Comparison of ENCODE assay signal across 1 cellular context in the genomic region with DNA sequence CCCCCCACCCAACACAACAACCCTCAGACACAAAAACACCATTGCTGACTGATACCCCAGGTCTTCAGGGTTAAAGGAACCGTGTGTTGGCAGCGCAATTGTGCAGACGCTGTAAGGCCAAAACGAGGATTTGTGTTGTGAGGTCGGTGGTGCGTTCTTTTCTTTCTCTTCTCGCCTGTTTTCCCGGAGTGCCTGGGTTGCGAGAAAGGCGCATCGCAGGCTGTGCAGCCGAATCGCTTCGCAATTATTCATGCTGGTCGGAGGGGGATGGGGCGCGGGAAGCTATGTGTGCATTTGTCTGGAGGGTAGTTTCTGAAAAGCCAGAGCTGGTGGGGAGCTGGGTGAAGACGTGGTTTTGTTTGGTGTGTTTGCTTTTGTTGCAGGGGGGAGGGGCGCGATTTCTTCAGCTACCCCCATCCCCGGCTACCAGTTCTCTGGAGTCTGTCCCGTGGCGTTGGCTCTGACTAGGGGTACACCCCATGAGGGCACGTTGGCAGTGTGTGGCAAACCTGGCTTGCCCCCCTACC.
TF ChIP-seq lines count a peak whose summit lies in the region.

No MANE protein-coding gene starts in this region.

TF ChIP-seq in HepG2, 621 proteins besides CTCF, POLR2A, EP300 and RAD21 (continued from another document and continues in another):
- TF ChIP-seq, protein P1, sequence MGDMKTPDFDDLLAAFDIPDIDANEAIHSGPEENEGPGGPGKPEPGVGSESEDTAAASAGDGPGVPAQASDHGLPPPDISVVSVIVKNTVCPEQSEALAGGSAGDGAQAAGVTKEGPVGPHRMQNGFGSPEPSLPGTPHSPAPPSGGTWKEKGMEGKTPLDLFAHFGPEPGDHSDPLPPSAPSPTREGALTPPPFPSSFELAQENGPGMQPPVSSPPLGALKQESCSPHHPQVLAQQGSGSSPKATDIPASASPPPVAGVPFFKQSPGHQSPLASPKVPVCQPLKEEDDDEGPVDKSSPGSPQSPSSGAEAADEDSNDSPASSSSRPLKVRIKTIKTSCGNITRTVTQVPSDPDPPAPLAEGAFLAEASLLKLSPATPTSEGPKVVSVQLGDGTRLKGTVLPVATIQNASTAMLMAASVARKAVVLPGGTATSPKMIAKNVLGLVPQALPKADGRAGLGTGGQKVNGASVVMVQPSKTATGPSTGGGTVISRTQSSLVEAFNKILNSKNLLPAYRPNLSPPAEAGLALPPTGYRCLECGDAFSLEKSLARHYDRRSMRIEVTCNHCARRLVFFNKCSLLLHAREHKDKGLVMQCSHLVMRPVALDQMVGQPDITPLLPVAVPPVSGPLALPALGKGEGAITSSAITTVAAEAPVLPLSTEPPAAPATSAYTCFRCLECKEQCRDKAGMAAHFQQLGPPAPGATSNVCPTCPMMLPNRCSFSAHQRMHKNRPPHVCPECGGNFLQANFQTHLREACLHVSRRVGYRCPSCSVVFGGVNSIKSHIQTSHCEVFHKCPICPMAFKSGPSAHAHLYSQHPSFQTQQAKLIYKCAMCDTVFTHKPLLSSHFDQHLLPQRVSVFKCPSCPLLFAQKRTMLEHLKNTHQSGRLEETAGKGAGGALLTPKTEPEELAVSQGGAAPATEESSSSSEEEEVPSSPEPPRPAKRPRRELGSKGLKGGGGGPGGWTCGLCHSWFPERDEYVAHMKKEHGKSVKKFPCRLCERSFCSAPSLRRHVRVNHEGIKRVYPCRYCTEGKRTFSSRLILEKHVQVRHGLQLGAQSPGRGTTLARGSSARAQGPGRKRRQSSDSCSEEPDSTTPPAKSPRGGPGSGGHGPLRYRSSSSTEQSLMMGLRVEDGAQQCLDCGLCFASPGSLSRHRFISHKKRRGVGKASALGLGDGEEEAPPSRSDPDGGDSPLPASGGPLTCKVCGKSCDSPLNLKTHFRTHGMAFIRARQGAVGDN (CRISPR knock-in tag; IDR thresholded peaks at IDR 0.05), result peak; percentile 33
- TF ChIP-seq MAZ (IDR thresholded peaks at IDR 0.05; ENCODE audit: borderline replicate concordance, low read depth, low read length) (no peak), MAZ (CRISPR knock-in tag; IDR thresholded peaks at IDR 0.05; ENCODE audit: low read depth) (peak; percentile 37), ZNF572 (CRISPR knock-in tag; IDR thresholded peaks at IDR 0.05) (0 out of 2 replicates have a peak, but pooled peaks have one; percentile 72), ZNF790 (CRISPR knock-in tag; IDR thresholded peaks at IDR 0.05; ENCODE audit: borderline replicate concordance) (no peak), HDAC1 (CRISPR knock-in tag; IDR thresholded peaks at IDR 0.05) (peak; percentile 34; the same call in 1 of the 2 replicates), ZNF724P (CRISPR knock-in tag; IDR thresholded peaks at IDR 0.05; ENCODE audit: borderline replicate concordance) (0 out of 2 replicates have a peak, but pooled peaks have one; percentile 40), ZNF772 (CRISPR knock-in tag; IDR thresholded peaks at IDR 0.05) (0 out of 2 replicates have a peak, but pooled peaks have one; percentile 53), KLF16 (CRISPR knock-in tag; IDR thresholded peaks at IDR 0.05) (0 out of 4 replicates have a peak, but pooled peaks of 1 of the 2 experiments have one; percentile 14), ZNF230 (CRISPR knock-in tag; IDR thresholded peaks at IDR 0.05) (no peak), SAP130 (CRISPR knock-in tag; IDR thresholded peaks at IDR 0.05; ENCODE audit: low read depth) (peak; percentile 39), ZNF891 (CRISPR knock-in tag; IDR thresholded peaks at IDR 0.05) (0 out of 2 replicates have a peak, but pooled peaks have one; percentile 34), SOX5 (CRISPR knock-in tag; IDR thresholded peaks at IDR 0.05; ENCODE audit: borderline replicate concordance) (peak; percentile 10; the same call in 1 of the 2 replicates), CBX2 (IDR thresholded peaks at IDR 0.05; ENCODE audit: low read depth, low read length) (no peak), CBX2 (CRISPR knock-in tag; IDR thresholded peaks at IDR 0.05; ENCODE audit: low read depth) (0 out of 2 replicates have a peak, but pooled peaks have one; percentile 62), KDM2A (CRISPR knock-in tag; IDR thresholded peaks at IDR 0.05; ENCODE audit: borderline replicate concordance, low read depth) (peak; percentile 68; the same call in 1 of the 2 replicates), SPEN (CRISPR knock-in tag; IDR thresholded peaks at IDR 0.05; ENCODE audit: low read depth) (0 out of 2 replicates have a peak, but pooled peaks have one; percentile 21), SP5 (CRISPR knock-in tag; IDR thresholded peaks at IDR 0.05; ENCODE audit: borderline replicate concordance, low read depth) (peak; percentile 25; the same call in 1 of the 2 replicates), MYC (CRISPR knock-in tag; IDR thresholded peaks at IDR 0.05; ENCODE audit: borderline replicate concordance) (peak; percentile 51; the same call in 1 of the 2 replicates), ZNF564 (CRISPR knock-in tag; IDR thresholded peaks at IDR 0.05) (peak; percentile 40; the same call in 1 of the 2 replicates)
- TF ChIP-seq, protein P2, sequence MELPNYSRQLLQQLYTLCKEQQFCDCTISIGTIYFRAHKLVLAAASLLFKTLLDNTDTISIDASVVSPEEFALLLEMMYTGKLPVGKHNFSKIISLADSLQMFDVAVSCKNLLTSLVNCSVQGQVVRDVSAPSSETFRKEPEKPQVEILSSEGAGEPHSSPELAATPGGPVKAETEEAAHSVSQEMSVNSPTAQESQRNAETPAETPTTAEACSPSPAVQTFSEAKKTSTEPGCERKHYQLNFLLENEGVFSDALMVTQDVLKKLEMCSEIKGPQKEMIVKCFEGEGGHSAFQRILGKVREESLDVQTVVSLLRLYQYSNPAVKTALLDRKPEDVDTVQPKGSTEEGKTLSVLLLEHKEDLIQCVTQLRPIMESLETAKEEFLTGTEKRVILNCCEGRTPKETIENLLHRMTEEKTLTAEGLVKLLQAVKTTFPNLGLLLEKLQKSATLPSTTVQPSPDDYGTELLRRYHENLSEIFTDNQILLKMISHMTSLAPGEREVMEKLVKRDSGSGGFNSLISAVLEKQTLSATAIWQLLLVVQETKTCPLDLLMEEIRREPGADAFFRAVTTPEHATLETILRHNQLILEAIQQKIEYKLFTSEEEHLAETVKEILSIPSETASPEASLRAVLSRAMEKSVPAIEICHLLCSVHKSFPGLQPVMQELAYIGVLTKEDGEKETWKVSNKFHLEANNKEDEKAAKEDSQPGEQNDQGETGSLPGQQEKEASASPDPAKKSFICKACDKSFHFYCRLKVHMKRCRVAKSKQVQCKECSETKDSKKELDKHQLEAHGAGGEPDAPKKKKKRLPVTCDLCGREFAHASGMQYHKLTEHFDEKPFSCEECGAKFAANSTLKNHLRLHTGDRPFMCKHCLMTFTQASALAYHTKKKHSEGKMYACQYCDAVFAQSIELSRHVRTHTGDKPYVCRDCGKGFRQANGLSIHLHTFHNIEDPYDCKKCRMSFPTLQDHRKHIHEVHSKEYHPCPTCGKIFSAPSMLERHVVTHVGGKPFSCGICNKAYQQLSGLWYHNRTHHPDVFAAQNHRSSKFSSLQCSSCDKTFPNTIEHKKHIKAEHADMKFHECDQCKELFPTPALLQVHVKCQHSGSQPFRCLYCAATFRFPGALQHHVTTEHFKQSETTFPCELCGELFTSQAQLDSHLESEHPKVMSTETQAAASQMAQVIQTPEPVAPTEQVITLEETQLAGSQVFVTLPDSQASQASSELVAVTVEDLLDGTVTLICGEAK (IDR thresholded peaks at IDR 0.05), result no peak
- TF ChIP-seq, protein P2 (CRISPR knock-in tag; IDR thresholded peaks at IDR 0.05), result peak; percentile 37; the same call in 1 of the 2 replicates
- TF ChIP-seq, protein P3, sequence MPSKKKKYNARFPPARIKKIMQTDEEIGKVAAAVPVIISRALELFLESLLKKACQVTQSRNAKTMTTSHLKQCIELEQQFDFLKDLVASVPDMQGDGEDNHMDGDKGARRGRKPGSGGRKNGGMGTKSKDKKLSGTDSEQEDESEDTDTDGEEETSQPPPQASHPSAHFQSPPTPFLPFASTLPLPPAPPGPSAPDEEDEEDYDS (CRISPR knock-in tag; IDR thresholded peaks at IDR 0.05), result peak; percentile 19; the same call in 1 of the 2 replicates
- TF ChIP-seq, protein P4, sequence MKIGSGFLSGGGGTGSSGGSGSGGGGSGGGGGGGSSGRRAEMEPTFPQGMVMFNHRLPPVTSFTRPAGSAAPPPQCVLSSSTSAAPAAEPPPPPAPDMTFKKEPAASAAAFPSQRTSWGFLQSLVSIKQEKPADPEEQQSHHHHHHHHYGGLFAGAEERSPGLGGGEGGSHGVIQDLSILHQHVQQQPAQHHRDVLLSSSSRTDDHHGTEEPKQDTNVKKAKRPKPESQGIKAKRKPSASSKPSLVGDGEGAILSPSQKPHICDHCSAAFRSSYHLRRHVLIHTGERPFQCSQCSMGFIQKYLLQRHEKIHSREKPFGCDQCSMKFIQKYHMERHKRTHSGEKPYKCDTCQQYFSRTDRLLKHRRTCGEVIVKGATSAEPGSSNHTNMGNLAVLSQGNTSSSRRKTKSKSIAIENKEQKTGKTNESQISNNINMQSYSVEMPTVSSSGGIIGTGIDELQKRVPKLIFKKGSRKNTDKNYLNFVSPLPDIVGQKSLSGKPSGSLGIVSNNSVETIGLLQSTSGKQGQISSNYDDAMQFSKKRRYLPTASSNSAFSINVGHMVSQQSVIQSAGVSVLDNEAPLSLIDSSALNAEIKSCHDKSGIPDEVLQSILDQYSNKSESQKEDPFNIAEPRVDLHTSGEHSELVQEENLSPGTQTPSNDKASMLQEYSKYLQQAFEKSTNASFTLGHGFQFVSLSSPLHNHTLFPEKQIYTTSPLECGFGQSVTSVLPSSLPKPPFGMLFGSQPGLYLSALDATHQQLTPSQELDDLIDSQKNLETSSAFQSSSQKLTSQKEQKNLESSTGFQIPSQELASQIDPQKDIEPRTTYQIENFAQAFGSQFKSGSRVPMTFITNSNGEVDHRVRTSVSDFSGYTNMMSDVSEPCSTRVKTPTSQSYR (CRISPR knock-in tag; IDR thresholded peaks at IDR 0.05; ENCODE audit: borderline replicate concordance), result peak; percentile 87
- TF ChIP-seq, protein P5, sequence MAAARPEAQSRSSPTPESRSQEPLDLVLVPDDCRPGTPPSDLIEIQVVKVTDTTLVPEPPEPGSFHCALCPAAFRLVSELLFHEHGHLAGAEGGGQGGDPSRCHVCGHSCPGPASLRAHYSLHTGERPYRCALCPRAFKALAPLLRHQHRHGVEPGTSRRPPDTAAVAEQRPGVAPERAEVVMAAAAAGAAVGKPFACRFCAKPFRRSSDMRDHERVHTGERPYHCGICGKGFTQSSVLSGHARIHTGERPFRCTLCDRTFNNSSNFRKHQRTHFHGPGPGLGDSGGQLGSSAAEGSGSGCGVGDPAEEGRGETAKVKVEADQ (CRISPR knock-in tag; IDR thresholded peaks at IDR 0.05; ENCODE audit: borderline replicate concordance), result peak; percentile 50; the same call in 1 of the 2 replicates
- TF ChIP-seq, protein P6, sequence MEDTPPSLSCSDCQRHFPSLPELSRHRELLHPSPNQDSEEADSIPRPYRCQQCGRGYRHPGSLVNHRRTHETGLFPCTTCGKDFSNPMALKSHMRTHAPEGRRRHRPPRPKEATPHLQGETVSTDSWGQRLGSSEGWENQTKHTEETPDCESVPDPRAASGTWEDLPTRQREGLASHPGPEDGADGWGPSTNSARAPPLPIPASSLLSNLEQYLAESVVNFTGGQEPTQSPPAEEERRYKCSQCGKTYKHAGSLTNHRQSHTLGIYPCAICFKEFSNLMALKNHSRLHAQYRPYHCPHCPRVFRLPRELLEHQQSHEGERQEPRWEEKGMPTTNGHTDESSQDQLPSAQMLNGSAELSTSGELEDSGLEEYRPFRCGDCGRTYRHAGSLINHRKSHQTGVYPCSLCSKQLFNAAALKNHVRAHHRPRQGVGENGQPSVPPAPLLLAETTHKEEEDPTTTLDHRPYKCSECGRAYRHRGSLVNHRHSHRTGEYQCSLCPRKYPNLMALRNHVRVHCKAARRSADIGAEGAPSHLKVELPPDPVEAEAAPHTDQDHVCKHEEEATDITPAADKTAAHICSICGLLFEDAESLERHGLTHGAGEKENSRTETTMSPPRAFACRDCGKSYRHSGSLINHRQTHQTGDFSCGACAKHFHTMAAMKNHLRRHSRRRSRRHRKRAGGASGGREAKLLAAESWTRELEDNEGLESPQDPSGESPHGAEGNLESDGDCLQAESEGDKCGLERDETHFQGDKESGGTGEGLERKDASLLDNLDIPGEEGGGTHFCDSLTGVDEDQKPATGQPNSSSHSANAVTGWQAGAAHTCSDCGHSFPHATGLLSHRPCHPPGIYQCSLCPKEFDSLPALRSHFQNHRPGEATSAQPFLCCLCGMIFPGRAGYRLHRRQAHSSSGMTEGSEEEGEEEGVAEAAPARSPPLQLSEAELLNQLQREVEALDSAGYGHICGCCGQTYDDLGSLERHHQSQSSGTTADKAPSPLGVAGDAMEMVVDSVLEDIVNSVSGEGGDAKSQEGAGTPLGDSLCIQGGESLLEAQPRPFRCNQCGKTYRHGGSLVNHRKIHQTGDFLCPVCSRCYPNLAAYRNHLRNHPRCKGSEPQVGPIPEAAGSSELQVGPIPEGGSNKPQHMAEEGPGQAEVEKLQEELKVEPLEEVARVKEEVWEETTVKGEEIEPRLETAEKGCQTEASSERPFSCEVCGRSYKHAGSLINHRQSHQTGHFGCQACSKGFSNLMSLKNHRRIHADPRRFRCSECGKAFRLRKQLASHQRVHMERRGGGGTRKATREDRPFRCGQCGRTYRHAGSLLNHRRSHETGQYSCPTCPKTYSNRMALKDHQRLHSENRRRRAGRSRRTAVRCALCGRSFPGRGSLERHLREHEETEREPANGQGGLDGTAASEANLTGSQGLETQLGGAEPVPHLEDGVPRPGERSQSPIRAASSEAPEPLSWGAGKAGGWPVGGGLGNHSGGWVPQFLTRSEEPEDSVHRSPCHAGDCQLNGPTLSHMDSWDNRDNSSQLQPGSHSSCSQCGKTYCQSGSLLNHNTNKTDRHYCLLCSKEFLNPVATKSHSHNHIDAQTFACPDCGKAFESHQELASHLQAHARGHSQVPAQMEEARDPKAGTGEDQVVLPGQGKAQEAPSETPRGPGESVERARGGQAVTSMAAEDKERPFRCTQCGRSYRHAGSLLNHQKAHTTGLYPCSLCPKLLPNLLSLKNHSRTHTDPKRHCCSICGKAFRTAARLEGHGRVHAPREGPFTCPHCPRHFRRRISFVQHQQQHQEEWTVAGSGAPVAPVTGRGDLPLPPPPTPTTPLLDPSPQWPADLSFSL (CRISPR knock-in tag; IDR thresholded peaks at IDR 0.05), result peak; percentile 78; the same call in 1 of the 2 replicates
